Comparison of ENCODE assay signal across 8 cellular contexts in genomic region chr20:3237958-3238615, GRCh38. TPM values are rescaled to one million over a fixed set of nuclear protein-coding genes. Genes with fewer than 3 reads are reported as not detected.
A peak's percentile ranks its signal among the peaks of the same experiment; 100 is the strongest.
DNase-seq lines count a peak whose midpoint lies in the region; ATAC-seq and TF ChIP-seq lines count a peak whose summit lies in the region.

No MANE protein-coding gene starts in this region.

- H3K4me3 ChIP-seq in iPS DF 6.9 (ENCODE audit: low read length) = peak overlapping the region; percentile 84

- no peak overlapping the region for H3K27ac Mint-ChIP-seq in HFFc6
- no peak overlapping the region for H3K27ac Mint-ChIP-seq in activated CD4-positive, alpha-beta memory T cell treated with anti-CD3 and anti-CD28 coated beads, Interleukin-2, amount 10 ng/mL, durations not matched to agents 7 days and 5 days
- H3K27ac Mint-ChIP-seq in stimulated activated memory B cell treated with anti-CD40 and anti-IgM and Interleukin-4, amounts not matched to agents 10 μg/mL and 1 μg/mL and 100 μg/mL, for 72 hours = no peak overlapping the region

- CTCF ChIA-PET in activated CD4-positive, alpha-beta memory T cell treated with anti-CD3 and anti-CD28 coated beads, Interleukin-2, amount 10 ng/mL, durations not matched to agents 7 days and 5 days (lab: Charles Lee) = interaction anchor here (0.6 to 1.6 kb wide), 3 partner anchors 11 to 170 kb away, joined by 3 to 7 read pairs (median 3); partner anchors contain the start of gene DNAAF9

- peaks cover 10% of the 10 kb centered on the region for H3K27me3 Mint-ChIP-seq in HFFc6 (ENCODE audit: insufficient read depth)
- H3K27me3 Mint-ChIP-seq in activated CD4-positive, alpha-beta memory T cell treated with anti-CD3 and anti-CD28 coated beads, Interleukin-2, amount 10 ng/mL, durations not matched to agents 7 days and 5 days = peaks cover 51% of the 10 kb centered on the region
- peaks cover 77% of the 10 kb centered on the region for H3K27me3 Mint-ChIP-seq in stimulated activated memory B cell treated with anti-CD40 and anti-IgM and Interleukin-4, amounts not matched to agents 10 μg/mL and 1 μg/mL and 100 μg/mL, for 72 hours

- TF ChIP-seq CTCF in HFFc6 (IDR thresholded peaks at IDR 0.05) = no peak

- peaks cover 2% of the 10 kb centered on the region; the same call in 1 of the 2 replicates for H3K36me3 ChIP-seq in iPS DF 6.9 (ENCODE audit: control insufficient read depth, insufficient read depth, low read length)

- no peaks in the 10 kb centered on the region; the same call in 1 of the 2 replicates for H3K4me1 ChIP-seq in iPS DF 6.9 (ENCODE audit: control insufficient read depth, insufficient read depth, low read length)

- H3K4me3 Mint-ChIP-seq in HFFc6 = peak overlapping the region; percentile 86
- peak overlapping the region; percentile 77 for H3K4me3 Mint-ChIP-seq in activated CD4-positive, alpha-beta memory T cell treated with anti-CD3 and anti-CD28 coated beads, Interleukin-2, amount 10 ng/mL, durations not matched to agents 7 days and 5 days
- H3K4me3 Mint-ChIP-seq in stimulated activated memory B cell treated with anti-CD40 and anti-IgM and Interleukin-4, amounts not matched to agents 10 μg/mL and 1 μg/mL and 100 μg/mL, for 72 hours = peak overlapping the region; percentile 79

- POLR2A ChIA-PET in activated CD4-positive, alpha-beta memory T cell treated with anti-CD3 and anti-CD28 coated beads, Interleukin-2, amount 10 ng/mL, durations not matched to agents 7 days and 5 days (lab: Charles Lee) = interaction anchor here (0.9 to 1.8 kb wide), 3 partner anchors 9 to 35 kb away, joined by 4 to 6 read pairs (median 4); partner anchors contain the start of gene ITPA

- peaks cover 18% of the 10 kb centered on the region for H3K4me1 Mint-ChIP-seq in HFFc6 (ENCODE audit: low read depth)
- H3K4me1 Mint-ChIP-seq in activated CD4-positive, alpha-beta memory T cell treated with anti-CD3 and anti-CD28 coated beads, Interleukin-2, amount 10 ng/mL, durations not matched to agents 7 days and 5 days = peaks cover 15% of the 10 kb centered on the region
- peaks cover 13% of the 10 kb centered on the region for H3K4me1 Mint-ChIP-seq in stimulated activated memory B cell treated with anti-CD40 and anti-IgM and Interleukin-4, amounts not matched to agents 10 μg/mL and 1 μg/mL and 100 μg/mL, for 72 hours

- H3K27me3 ChIP-seq in iPS DF 6.9 (ENCODE audit: control insufficient read depth, insufficient read depth, low read length) = peaks cover 16% of the 10 kb centered on the region

- no peak overlapping the region for H3K27ac ChIP-seq in iPS DF 6.9 (ENCODE audit: low read length)

- no peaks in the 10 kb centered on the region for H3K36me3 Mint-ChIP-seq in HFFc6 (ENCODE audit: low read depth)
- peaks cover 3% of the 10 kb centered on the region for H3K36me3 Mint-ChIP-seq in activated CD4-positive, alpha-beta memory T cell treated with anti-CD3 and anti-CD28 coated beads, Interleukin-2, amount 10 ng/mL, durations not matched to agents 7 days and 5 days (ENCODE audit: low read depth)
- no peaks in the 10 kb centered on the region for H3K36me3 Mint-ChIP-seq in stimulated activated memory B cell treated with anti-CD40 and anti-IgM and Interleukin-4, amounts not matched to agents 10 μg/mL and 1 μg/mL and 100 μg/mL, for 72 hours

- ATAC-seq in stimulated activated memory B cell treated with anti-CD40 and anti-IgM and Interleukin-4, amounts not matched to agents 10 μg/mL and 1 μg/mL and 100 μg/mL, for 72 hours = peak; percentile 2
- ATAC-seq in HG02938 (IDR thresholded peaks at IDR 0.05; ENCODE audit: unreplicated experiment) (no peak), HG02610 (IDR thresholded peaks at IDR 0.05; ENCODE audit: unreplicated experiment) (no peak)

- DNase-seq in HFFc6 (no peak), iPS DF 6.9 (ENCODE audit: low read depth, low spot score) (no peak), ureter (ENCODE audit: low spot score) (no peak), cerebellar cortex (ENCODE audit: low spot score) (no peak)
- DNase-seq in activated CD4-positive, alpha-beta memory T cell treated with anti-CD3 and anti-CD28 coated beads, Interleukin-2, amount 10 ng/mL, durations not matched to agents 7 days and 5 days = peak; percentile 20

- WGBS in iPS DF 6.9 (ENCODE audit: insufficient coverage, insufficient read length) = no CpG with 5 or more reads among the region's 59 CpGs

- H3K9me3 ChIP-seq in iPS DF 6.9 (ENCODE audit: control insufficient read depth, insufficient read depth, low read length) = no peaks in the 10 kb centered on the region

- H3K9me3 Mint-ChIP-seq in HFFc6 = no peaks in the 10 kb centered on the region
- no peaks in the 10 kb centered on the region for H3K9me3 Mint-ChIP-seq in activated CD4-positive, alpha-beta memory T cell treated with anti-CD3 and anti-CD28 coated beads, Interleukin-2, amount 10 ng/mL, durations not matched to agents 7 days and 5 days
- H3K9me3 Mint-ChIP-seq in stimulated activated memory B cell treated with anti-CD40 and anti-IgM and Interleukin-4, amounts not matched to agents 10 μg/mL and 1 μg/mL and 100 μg/mL, for 72 hours = no peaks in the 10 kb centered on the region

RNA-seq across cellular contexts. Expression of gene SLC4A11, which starts 0.9 kb away (rescaled TPM):
- total RNA-seq in HFFc6 (2021; fragmentation: NEBNext Ultra II Directional; extraction: Animal tissue kit (Norgen Biotek cat#: 25700)) = 1 to 10 TPM; 2.4 to 3.6 (median 3.1) TPM
- 1 to 10 TPM; 1.6 to 1.8 TPM for total RNA-seq in activated CD4-positive, alpha-beta memory T cell treated with anti-CD3 and anti-CD28 coated beads, Interleukin-2, amount 10 ng/mL, durations not matched to agents 7 days and 5 days
- 56.3 TPM for total RNA-seq in ureter

RNA-seq across cellular contexts. Expression of gene ITPA, which starts 28.8 kb away (rescaled TPM):
- total RNA-seq in HFFc6 (2021; fragmentation: NEBNext Ultra II Directional; extraction: Animal tissue kit (Norgen Biotek cat#: 25700)) = 10 to 100 TPM; 62.3 to 76.7 (median 70.2) TPM
- total RNA-seq in activated CD4-positive, alpha-beta memory T cell treated with anti-CD3 and anti-CD28 coated beads, Interleukin-2, amount 10 ng/mL, durations not matched to agents 7 days and 5 days = 10 to 100 TPM; 42.3 to 49.2 TPM
- total RNA-seq in ureter = 69.7 TPM

RNA-seq across cellular contexts. Expression of gene DDRGK1, which starts 33.6 kb away (rescaled TPM):
- 10 to 100 TPM; 30.3 to 68.3 (median 31.5) TPM for total RNA-seq in HFFc6 (2021; fragmentation: NEBNext Ultra II Directional; extraction: Animal tissue kit (Norgen Biotek cat#: 25700))
- total RNA-seq in activated CD4-positive, alpha-beta memory T cell treated with anti-CD3 and anti-CD28 coated beads, Interleukin-2, amount 10 ng/mL, durations not matched to agents 7 days and 5 days = 10 to 100 TPM; 66.6 to 68.3 TPM
- total RNA-seq in ureter = 62.9 TPM

Comparison
In these comparisons a context has a peak if more than half of its experiments do, and no peak if none do; other contexts are left out.
1. RNA of gene SLC4A11, which starts 0.9 kb away (total RNA-seq): 56.3 TPM in ureter (single experiment); 2.4 to 3.6 TPM in HFFc6 and 1.6 to 1.8 TPM in activated CD4-positive, alpha-beta memory T cell treated with anti-CD3 and anti-CD28 coated beads, Interleukin-2, amount 10 ng/mL, durations not matched to agents 7 days and 5 days; every median in the first group is over 10 times any median in the second.
2. Peak in every context shown above with its lines, with median percentiles within 50 percentile points of each other: H3K4me3 Mint-ChIP-seq.